ENCODE assay signal across 8 cellular contexts in the genomic region with DNA sequence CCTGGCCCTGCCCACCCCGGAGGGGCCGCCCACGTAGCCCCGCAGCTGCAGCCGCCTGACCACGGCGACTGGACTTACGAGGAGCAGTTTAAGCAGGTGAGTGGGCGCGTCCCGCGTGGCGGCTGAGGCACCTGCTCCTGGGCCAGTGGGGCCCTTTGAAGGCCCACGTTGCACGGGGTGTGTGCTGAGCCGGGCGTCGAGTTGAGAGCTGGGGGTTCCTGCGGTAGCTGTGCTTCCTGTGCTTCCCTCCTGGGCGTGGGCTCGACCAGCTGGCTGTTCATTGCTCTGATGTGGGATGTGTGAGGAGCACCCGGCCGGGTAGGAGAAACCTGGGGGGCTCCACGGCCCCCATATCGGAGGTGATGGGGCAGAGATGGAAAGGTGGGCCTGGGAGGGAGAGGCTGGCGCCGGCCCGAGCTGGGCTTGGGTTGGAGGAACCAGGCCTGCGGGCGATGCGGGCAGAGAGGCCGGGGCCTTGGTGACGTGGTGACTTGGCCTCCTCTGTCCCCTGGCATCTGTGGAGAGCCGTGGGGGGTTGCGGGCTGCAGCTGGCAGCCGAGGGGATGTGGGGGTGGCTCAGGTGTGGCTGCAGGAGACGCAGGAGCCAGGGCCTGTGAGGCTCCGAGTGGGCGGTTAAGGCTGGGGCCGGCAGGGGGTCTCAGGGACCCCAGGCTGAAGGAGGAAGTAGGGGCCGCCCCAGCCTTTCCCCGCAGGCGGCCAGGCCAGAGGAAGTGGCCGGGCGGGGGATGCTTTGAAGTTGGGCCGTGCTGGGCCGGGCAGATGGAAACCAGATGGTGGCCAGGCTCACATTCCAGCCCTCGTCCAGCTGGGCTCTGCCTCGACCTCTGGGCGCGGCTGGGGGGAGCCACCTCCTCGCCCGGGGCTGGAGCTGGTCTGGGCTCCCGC. TPM values are rescaled to one million over a fixed set of nuclear protein-coding genes. Genes with fewer than 3 reads are reported as not detected.
A peak's percentile ranks its signal among the peaks of the same experiment; 100 is the strongest.
DNase-seq lines count a peak whose midpoint lies in the region; ATAC-seq and TF ChIP-seq lines count a peak whose summit lies in the region.

No MANE protein-coding gene starts in this region.

- H3K27me3 ChIP-seq in neutrophil: no peaks in the 10 kb centered on the region
- H3K27me3 ChIP-seq in PC-3 (ENCODE audit: low read length): no peaks in the 10 kb centered on the region

- peaks cover 18% of the 10 kb centered on the region for H3K4me1 Mint-ChIP-seq in activated CD4-positive, alpha-beta memory T cell treated with anti-CD3 and anti-CD28 coated beads, Interleukin-2, amount 10 ng/mL, durations not matched to agents 7 days and 5 days

- DNase-seq in activated T-cell treated with anti-CD3 and anti-CD28 coated beads for 1 hour (ENCODE audit: low read depth): peak; percentile 29
- no peak for DNase-seq in activated T-cell treated with anti-CD3 and anti-CD28 coated beads for 4 hours
- peak; percentile 31 for DNase-seq in activated CD4-positive, alpha-beta memory T cell treated with anti-CD3 and anti-CD28 coated beads, Interleukin-2, amount 10 ng/mL, durations not matched to agents 7 days and 5 days
- no peak for DNase-seq in PC-3
- DNase-seq in NCI-H187 (lab: John Stamatoyannopoulos, UW): no peak
- DNase-seq in DMS79 treated with DMSO at 0.1 percent for 48 hours (lab: John Stamatoyannopoulos, UW): no peak

- no TSS peak for BruUV-seq in PC-3 (replicated peaks; lab: Mats Ljungman, UMichigan)

- peaks cover 2% of the 10 kb centered on the region for H3K9me3 Mint-ChIP-seq in activated CD4-positive, alpha-beta memory T cell treated with anti-CD3 and anti-CD28 coated beads, Interleukin-2, amount 10 ng/mL, durations not matched to agents 7 days and 5 days

- POLR2A ChIA-PET in activated CD4-positive, alpha-beta memory T cell treated with anti-CD3 and anti-CD28 coated beads, Interleukin-2, amount 10 ng/mL, durations not matched to agents 7 days and 5 days (lab: Charles Lee): interaction anchor here (1.1 kb wide), 1 partner anchor 336 kb away, joined by 3 read pairs; a partner anchor contains a TSS
- POLR2A ChIA-PET in PC-3 (lab: Charles Lee; ENCODE audit: unreplicated experiment): no interaction called here

- no peaks in the 10 kb centered on the region for H3K79me2 ChIP-seq in PC-3 (ENCODE audit: low read length)

- H3F3A ChIP-seq in PC-3 (ENCODE audit: low read length, unreplicated experiment): no peaks in the 10 kb centered on the region

- no peak overlapping the region for H3K9ac ChIP-seq in PC-3 (ENCODE audit: low read length)

- H3K4me3 Mint-ChIP-seq in activated CD4-positive, alpha-beta memory T cell treated with anti-CD3 and anti-CD28 coated beads, Interleukin-2, amount 10 ng/mL, durations not matched to agents 7 days and 5 days: peak overlapping the region; percentile 63

- H3K36me3 ChIP-seq in neutrophil: peaks cover 72% of the 10 kb centered on the region
- H3K36me3 ChIP-seq in PC-3 (ENCODE audit: low read depth, low read length): no peaks in the 10 kb centered on the region

- peak overlapping the region; percentile 64 for H3K27ac Mint-ChIP-seq in activated CD4-positive, alpha-beta memory T cell treated with anti-CD3 and anti-CD28 coated beads, Interleukin-2, amount 10 ng/mL, durations not matched to agents 7 days and 5 days

- peaks cover 26% of the 10 kb centered on the region for H3K36me3 Mint-ChIP-seq in activated CD4-positive, alpha-beta memory T cell treated with anti-CD3 and anti-CD28 coated beads, Interleukin-2, amount 10 ng/mL, durations not matched to agents 7 days and 5 days (ENCODE audit: low read depth)

- H3K9me2 ChIP-seq in PC-3 (replicated peaks; ENCODE audit: low read length): no peaks in the 10 kb centered on the region

- ATAC-seq in esophagus mucosa (peak; percentile 27), PC-3 (no peak)

- no peak overlapping the region for H2AFZ ChIP-seq in PC-3 (ENCODE audit: low read length)

- H3K4me3 ChIP-seq in neutrophil (ENCODE audit: low read depth in 1 of 2, low read length in 1 of 2) (peak overlapping the region; percentile 52 to 60), PC-3 (ENCODE audit: low read length) (no peak overlapping the region)

- H4K20me1 ChIP-seq in PC-3 (ENCODE audit: low read length): no peaks in the 10 kb centered on the region

- no peaks in the 10 kb centered on the region for H3K27me3 Mint-ChIP-seq in activated CD4-positive, alpha-beta memory T cell treated with anti-CD3 and anti-CD28 coated beads, Interleukin-2, amount 10 ng/mL, durations not matched to agents 7 days and 5 days

- intact Hi-C loops in PC-3 (cut with micrococcal nuclease): no loop called here

- TF ChIP-seq CTCF in neutrophil (IDR thresholded peaks at IDR 0.05) (no peak), PC-3 (conservative IDR thresholded peaks at IDR 0.05; ENCODE audit: low read depth, low read length) (no peak)

- H3K4me1 ChIP-seq in neutrophil (ENCODE audit: control insufficient read depth in 1 of 2, insufficient read depth in 1 of 2, low read depth in 1 of 2, low read length in 1 of 2) (peaks cover 68 to 83% of the 10 kb centered on the region in 2 experiments), PC-3 (ENCODE audit: insufficient read depth, low read length) (peaks cover 11% of the 10 kb centered on the region; the same call in 1 of the 2 replicates)

- CTCF ChIA-PET in activated CD4-positive, alpha-beta memory T cell treated with anti-CD3 and anti-CD28 coated beads, Interleukin-2, amount 10 ng/mL, durations not matched to agents 7 days and 5 days (lab: Charles Lee): interaction anchor here (0.5 to 1.8 kb wide), 3 partner anchors 38 to 69 kb away, joined by 3 to 4 read pairs (median 3); a partner anchor contains a TSS
- CTCF ChIA-PET in PC-3 (lab: Charles Lee): no interaction called here

- no peak overlapping the region for H3K4me2 ChIP-seq in PC-3 (ENCODE audit: low read length)

- H3K27ac ChIP-seq in neutrophil (peak overlapping the region; percentile 82), PC-3 (ENCODE audit: low read length) (no peak overlapping the region)

- no peaks in the 10 kb centered on the region for H3K9me3 ChIP-seq in neutrophil
- H3K9me3 ChIP-seq in PC-3 (ENCODE audit: low read length): no peaks in the 10 kb centered on the region

RNA-seq across cellular contexts. Expression of a gene that starts 7.1 kb away (rescaled TPM):
- 10 to 100 TPM; 32.4 to 34.0 TPM for total RNA-seq in activated CD4-positive, alpha-beta memory T cell treated with anti-CD3 and anti-CD28 coated beads, Interleukin-2, amount 10 ng/mL, durations not matched to agents 7 days and 5 days
- total RNA-seq in esophagus mucosa (6.9 TPM), PC-3 (2014; rRNA removed) (5.6 and 13.9 TPM in 2 replicates)

RNA-seq across cellular contexts. Expression of a gene that starts 15.8 kb away (rescaled TPM):
- 1 to 10 TPM; 1.8 to 2.3 TPM for total RNA-seq in activated CD4-positive, alpha-beta memory T cell treated with anti-CD3 and anti-CD28 coated beads, Interleukin-2, amount 10 ng/mL, durations not matched to agents 7 days and 5 days
- total RNA-seq in esophagus mucosa (not detected), PC-3 (2014; rRNA removed) (1.2 and 3.9 TPM in 2 replicates)

RNA-seq across cellular contexts. Expression of a gene that starts 19.9 kb away (rescaled TPM):
- 100 to 1,000 TPM; 111 to 116 TPM for total RNA-seq in activated CD4-positive, alpha-beta memory T cell treated with anti-CD3 and anti-CD28 coated beads, Interleukin-2, amount 10 ng/mL, durations not matched to agents 7 days and 5 days
- total RNA-seq in esophagus mucosa (59.2 TPM), PC-3 (2014; rRNA removed) (34.0 and 44.9 TPM in 2 replicates)

RNA-seq across cellular contexts. Expression of a gene that starts 39.6 kb away (rescaled TPM):
- not detected for total RNA-seq in activated CD4-positive, alpha-beta memory T cell treated with anti-CD3 and anti-CD28 coated beads, Interleukin-2, amount 10 ng/mL, durations not matched to agents 7 days and 5 days
- total RNA-seq in esophagus mucosa (not detected), PC-3 (2014; rRNA removed) (not detected in 2 replicates)

RNA-seq across cellular contexts. Expression of a gene that starts 39.9 kb away (rescaled TPM):
- total RNA-seq in activated CD4-positive, alpha-beta memory T cell treated with anti-CD3 and anti-CD28 coated beads, Interleukin-2, amount 10 ng/mL, durations not matched to agents 7 days and 5 days: 10 to 100 TPM; 62.2 to 64.0 TPM
- total RNA-seq in esophagus mucosa: 43.5 TPM
- total RNA-seq in PC-3 (2014; rRNA removed): 25.9 and 41.6 TPM in 2 replicates

Comparison
In these comparisons a context has a peak if more than half of its experiments do, and no peak if none do; other contexts are left out.
1. DNase-seq: peak in activated T-cell treated with anti-CD3 and anti-CD28 coated beads for 1 hour (single experiment) and activated CD4-positive, alpha-beta memory T cell treated with anti-CD3 and anti-CD28 coated beads, Interleukin-2, amount 10 ng/mL, durations not matched to agents 7 days and 5 days (single experiment); none in activated T-cell treated with anti-CD3 and anti-CD28 coated beads for 4 hours (single experiment), PC-3 (single experiment), NCI-H187 (0 of 2) and DMS79 treated with DMSO at 0.1 percent for 48 hours (single experiment).